In the genomic region with DNA sequence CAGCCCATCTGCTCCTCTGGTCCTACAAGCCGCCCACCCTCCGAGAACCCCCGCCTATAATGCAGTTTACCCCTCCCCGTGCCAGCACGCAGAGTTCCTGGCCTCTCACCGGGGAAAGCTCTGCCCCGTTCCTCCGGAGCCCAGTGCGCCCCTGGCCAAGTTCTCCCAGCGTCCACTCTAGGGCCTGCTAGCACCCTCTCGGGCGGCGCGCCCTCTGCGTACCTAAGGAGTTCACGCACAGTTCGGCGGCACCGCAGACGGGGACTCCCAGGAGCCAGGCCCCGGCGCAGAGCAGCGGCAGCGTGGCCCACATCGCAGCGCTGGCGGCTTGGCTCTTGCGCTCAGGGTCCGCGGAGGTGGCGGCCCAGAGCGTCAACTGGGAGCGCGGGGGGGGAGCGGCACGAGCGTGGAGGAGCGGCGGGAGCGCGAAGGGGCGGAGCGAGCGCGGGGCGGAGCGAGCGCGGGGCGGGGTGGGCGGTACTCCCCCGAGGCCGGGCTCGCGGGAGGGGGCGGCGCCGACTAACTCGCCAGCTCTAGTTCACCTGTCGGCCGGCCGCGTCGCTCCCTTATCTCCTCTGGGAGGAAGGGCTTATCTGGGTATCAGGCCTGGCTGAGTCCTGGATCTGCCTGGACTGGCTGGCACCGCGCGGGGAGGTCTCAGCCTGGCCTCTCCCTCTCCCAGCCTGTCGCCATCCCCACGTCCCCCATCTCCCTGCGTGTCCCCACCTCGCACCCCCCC, we compare ENCODE assay signal across 1 cellular context.
A peak's percentile ranks its signal among the peaks of the same experiment; 100 is the strongest.
TF ChIP-seq lines count a peak whose summit lies in the region.

A gene with protein sequence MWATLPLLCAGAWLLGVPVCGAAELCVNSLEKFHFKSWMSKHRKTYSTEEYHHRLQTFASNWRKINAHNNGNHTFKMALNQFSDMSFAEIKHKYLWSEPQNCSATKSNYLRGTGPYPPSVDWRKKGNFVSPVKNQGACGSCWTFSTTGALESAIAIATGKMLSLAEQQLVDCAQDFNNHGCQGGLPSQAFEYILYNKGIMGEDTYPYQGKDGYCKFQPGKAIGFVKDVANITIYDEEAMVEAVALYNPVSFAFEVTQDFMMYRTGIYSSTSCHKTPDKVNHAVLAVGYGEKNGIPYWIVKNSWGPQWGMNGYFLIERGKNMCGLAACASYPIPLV (minus strand): TSS at position 378 of the 739 bp plus-strand sequence. CDS start 65 bp downstream, at position 313.

TF ChIP-seq in HepG2, 621 proteins besides CTCF, POLR2A, EP300 and RAD21 (continued from another document and continues in another):
- TF ChIP-seq, protein P1, sequence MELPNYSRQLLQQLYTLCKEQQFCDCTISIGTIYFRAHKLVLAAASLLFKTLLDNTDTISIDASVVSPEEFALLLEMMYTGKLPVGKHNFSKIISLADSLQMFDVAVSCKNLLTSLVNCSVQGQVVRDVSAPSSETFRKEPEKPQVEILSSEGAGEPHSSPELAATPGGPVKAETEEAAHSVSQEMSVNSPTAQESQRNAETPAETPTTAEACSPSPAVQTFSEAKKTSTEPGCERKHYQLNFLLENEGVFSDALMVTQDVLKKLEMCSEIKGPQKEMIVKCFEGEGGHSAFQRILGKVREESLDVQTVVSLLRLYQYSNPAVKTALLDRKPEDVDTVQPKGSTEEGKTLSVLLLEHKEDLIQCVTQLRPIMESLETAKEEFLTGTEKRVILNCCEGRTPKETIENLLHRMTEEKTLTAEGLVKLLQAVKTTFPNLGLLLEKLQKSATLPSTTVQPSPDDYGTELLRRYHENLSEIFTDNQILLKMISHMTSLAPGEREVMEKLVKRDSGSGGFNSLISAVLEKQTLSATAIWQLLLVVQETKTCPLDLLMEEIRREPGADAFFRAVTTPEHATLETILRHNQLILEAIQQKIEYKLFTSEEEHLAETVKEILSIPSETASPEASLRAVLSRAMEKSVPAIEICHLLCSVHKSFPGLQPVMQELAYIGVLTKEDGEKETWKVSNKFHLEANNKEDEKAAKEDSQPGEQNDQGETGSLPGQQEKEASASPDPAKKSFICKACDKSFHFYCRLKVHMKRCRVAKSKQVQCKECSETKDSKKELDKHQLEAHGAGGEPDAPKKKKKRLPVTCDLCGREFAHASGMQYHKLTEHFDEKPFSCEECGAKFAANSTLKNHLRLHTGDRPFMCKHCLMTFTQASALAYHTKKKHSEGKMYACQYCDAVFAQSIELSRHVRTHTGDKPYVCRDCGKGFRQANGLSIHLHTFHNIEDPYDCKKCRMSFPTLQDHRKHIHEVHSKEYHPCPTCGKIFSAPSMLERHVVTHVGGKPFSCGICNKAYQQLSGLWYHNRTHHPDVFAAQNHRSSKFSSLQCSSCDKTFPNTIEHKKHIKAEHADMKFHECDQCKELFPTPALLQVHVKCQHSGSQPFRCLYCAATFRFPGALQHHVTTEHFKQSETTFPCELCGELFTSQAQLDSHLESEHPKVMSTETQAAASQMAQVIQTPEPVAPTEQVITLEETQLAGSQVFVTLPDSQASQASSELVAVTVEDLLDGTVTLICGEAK (IDR thresholded peaks at IDR 0.05), result no peak
- TF ChIP-seq, protein P1 (CRISPR knock-in tag; IDR thresholded peaks at IDR 0.05), result no peak
- TF ChIP-seq ZNF777 (CRISPR knock-in tag; IDR thresholded peaks at IDR 0.05) (no peak), CENPX (CRISPR knock-in tag; IDR thresholded peaks at IDR 0.05) (no peak), EZH2 (conservative IDR thresholded peaks at IDR 0.05; ENCODE audit: low read depth, low read length) (no peak), ZNF264 (CRISPR knock-in tag; IDR thresholded peaks at IDR 0.05) (no peak), SMARCC2 (IDR thresholded peaks at IDR 0.05) (no peak), ZBTB3 (CRISPR knock-in tag; IDR thresholded peaks at IDR 0.05; ENCODE audit: borderline replicate concordance, low read depth) (peak; percentile 68; the same call in 1 of the 2 replicates), THYN1 (CRISPR knock-in tag; IDR thresholded peaks at IDR 0.05; ENCODE audit: borderline replicate concordance, low read depth) (no peak), GLI4 (CRISPR knock-in tag; IDR thresholded peaks at IDR 0.05; ENCODE audit: borderline replicate concordance) (no peak), TAF1 (CRISPR knock-in tag; IDR thresholded peaks at IDR 0.05) (peak; percentile 90), CHCHD3 (CRISPR knock-in tag; IDR thresholded peaks at IDR 0.05) (no peak), GTF2F1 (IDR thresholded peaks at IDR 0.05; ENCODE audit: low read length) (no peak), ZNF333 (CRISPR knock-in tag; IDR thresholded peaks at IDR 0.05; ENCODE audit: borderline replicate concordance) (no peak; the same call in 1 of the 2 replicates), ZNF546 (CRISPR knock-in tag; conservative IDR thresholded peaks at IDR 0.05) (peak; percentile 90), AGO2 (optimal IDR thresholded peaks at IDR 0.05; ENCODE audit: low read depth, low read length) (peak; percentile 65), RFXAP (CRISPR knock-in tag; IDR thresholded peaks at IDR 0.05; ENCODE audit: borderline replicate concordance) (no peak), NFE2L1 (CRISPR knock-in tag; IDR thresholded peaks at IDR 0.05; ENCODE audit: borderline replicate concordance) (no peak), ZNF761 (CRISPR knock-in tag; conservative IDR thresholded peaks at IDR 0.05) (no peak; the same call in 1 of the 2 replicates), ZNF329 (CRISPR knock-in tag; IDR thresholded peaks at IDR 0.05; ENCODE audit: low read depth) (peak; percentile 87; the same call in 1 of the 2 replicates), FOXA3 (CRISPR knock-in tag; IDR thresholded peaks at IDR 0.05) (no peak), ZNF891 (CRISPR knock-in tag; IDR thresholded peaks at IDR 0.05) (peak; percentile 74; the same call in 1 of the 2 replicates), RFXANK (CRISPR knock-in tag; IDR thresholded peaks at IDR 0.05) (no peak)
- TF ChIP-seq, protein P2, sequence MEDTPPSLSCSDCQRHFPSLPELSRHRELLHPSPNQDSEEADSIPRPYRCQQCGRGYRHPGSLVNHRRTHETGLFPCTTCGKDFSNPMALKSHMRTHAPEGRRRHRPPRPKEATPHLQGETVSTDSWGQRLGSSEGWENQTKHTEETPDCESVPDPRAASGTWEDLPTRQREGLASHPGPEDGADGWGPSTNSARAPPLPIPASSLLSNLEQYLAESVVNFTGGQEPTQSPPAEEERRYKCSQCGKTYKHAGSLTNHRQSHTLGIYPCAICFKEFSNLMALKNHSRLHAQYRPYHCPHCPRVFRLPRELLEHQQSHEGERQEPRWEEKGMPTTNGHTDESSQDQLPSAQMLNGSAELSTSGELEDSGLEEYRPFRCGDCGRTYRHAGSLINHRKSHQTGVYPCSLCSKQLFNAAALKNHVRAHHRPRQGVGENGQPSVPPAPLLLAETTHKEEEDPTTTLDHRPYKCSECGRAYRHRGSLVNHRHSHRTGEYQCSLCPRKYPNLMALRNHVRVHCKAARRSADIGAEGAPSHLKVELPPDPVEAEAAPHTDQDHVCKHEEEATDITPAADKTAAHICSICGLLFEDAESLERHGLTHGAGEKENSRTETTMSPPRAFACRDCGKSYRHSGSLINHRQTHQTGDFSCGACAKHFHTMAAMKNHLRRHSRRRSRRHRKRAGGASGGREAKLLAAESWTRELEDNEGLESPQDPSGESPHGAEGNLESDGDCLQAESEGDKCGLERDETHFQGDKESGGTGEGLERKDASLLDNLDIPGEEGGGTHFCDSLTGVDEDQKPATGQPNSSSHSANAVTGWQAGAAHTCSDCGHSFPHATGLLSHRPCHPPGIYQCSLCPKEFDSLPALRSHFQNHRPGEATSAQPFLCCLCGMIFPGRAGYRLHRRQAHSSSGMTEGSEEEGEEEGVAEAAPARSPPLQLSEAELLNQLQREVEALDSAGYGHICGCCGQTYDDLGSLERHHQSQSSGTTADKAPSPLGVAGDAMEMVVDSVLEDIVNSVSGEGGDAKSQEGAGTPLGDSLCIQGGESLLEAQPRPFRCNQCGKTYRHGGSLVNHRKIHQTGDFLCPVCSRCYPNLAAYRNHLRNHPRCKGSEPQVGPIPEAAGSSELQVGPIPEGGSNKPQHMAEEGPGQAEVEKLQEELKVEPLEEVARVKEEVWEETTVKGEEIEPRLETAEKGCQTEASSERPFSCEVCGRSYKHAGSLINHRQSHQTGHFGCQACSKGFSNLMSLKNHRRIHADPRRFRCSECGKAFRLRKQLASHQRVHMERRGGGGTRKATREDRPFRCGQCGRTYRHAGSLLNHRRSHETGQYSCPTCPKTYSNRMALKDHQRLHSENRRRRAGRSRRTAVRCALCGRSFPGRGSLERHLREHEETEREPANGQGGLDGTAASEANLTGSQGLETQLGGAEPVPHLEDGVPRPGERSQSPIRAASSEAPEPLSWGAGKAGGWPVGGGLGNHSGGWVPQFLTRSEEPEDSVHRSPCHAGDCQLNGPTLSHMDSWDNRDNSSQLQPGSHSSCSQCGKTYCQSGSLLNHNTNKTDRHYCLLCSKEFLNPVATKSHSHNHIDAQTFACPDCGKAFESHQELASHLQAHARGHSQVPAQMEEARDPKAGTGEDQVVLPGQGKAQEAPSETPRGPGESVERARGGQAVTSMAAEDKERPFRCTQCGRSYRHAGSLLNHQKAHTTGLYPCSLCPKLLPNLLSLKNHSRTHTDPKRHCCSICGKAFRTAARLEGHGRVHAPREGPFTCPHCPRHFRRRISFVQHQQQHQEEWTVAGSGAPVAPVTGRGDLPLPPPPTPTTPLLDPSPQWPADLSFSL (CRISPR knock-in tag; IDR thresholded peaks at IDR 0.05), result no peak
- TF ChIP-seq, protein P3, sequence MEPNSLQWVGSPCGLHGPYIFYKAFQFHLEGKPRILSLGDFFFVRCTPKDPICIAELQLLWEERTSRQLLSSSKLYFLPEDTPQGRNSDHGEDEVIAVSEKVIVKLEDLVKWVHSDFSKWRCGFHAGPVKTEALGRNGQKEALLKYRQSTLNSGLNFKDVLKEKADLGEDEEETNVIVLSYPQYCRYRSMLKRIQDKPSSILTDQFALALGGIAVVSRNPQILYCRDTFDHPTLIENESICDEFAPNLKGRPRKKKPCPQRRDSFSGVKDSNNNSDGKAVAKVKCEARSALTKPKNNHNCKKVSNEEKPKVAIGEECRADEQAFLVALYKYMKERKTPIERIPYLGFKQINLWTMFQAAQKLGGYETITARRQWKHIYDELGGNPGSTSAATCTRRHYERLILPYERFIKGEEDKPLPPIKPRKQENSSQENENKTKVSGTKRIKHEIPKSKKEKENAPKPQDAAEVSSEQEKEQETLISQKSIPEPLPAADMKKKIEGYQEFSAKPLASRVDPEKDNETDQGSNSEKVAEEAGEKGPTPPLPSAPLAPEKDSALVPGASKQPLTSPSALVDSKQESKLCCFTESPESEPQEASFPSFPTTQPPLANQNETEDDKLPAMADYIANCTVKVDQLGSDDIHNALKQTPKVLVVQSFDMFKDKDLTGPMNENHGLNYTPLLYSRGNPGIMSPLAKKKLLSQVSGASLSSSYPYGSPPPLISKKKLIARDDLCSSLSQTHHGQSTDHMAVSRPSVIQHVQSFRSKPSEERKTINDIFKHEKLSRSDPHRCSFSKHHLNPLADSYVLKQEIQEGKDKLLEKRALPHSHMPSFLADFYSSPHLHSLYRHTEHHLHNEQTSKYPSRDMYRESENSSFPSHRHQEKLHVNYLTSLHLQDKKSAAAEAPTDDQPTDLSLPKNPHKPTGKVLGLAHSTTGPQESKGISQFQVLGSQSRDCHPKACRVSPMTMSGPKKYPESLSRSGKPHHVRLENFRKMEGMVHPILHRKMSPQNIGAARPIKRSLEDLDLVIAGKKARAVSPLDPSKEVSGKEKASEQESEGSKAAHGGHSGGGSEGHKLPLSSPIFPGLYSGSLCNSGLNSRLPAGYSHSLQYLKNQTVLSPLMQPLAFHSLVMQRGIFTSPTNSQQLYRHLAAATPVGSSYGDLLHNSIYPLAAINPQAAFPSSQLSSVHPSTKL (CRISPR knock-in tag; IDR thresholded peaks at IDR 0.05), result peak; percentile 64
- TF ChIP-seq, protein P4, sequence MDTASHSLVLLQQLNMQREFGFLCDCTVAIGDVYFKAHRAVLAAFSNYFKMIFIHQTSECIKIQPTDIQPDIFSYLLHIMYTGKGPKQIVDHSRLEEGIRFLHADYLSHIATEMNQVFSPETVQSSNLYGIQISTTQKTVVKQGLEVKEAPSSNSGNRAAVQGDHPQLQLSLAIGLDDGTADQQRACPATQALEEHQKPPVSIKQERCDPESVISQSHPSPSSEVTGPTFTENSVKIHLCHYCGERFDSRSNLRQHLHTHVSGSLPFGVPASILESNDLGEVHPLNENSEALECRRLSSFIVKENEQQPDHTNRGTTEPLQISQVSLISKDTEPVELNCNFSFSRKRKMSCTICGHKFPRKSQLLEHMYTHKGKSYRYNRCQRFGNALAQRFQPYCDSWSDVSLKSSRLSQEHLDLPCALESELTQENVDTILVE (CRISPR knock-in tag; IDR thresholded peaks at IDR 0.05), result no peak
- TF ChIP-seq, protein P5, sequence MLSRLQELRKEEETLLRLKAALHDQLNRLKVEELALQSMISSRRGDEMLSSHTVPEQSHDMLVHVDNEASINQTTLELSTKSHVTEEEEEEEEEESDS (CRISPR knock-in tag; IDR thresholded peaks at IDR 0.05; ENCODE audit: borderline replicate concordance), result peak; percentile 52; the same call in 1 of the 2 replicates
- TF ChIP-seq, protein P6, sequence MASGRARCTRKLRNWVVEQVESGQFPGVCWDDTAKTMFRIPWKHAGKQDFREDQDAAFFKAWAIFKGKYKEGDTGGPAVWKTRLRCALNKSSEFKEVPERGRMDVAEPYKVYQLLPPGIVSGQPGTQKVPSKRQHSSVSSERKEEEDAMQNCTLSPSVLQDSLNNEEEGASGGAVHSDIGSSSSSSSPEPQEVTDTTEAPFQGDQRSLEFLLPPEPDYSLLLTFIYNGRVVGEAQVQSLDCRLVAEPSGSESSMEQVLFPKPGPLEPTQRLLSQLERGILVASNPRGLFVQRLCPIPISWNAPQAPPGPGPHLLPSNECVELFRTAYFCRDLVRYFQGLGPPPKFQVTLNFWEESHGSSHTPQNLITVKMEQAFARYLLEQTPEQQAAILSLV (CRISPR knock-in tag; IDR thresholded peaks at IDR 0.05; ENCODE audit: borderline replicate concordance), result no peak; the same call in 1 of the 2 replicates
